24 cellular contexts compared by ENCODE assay signal in the genomic region with DNA sequence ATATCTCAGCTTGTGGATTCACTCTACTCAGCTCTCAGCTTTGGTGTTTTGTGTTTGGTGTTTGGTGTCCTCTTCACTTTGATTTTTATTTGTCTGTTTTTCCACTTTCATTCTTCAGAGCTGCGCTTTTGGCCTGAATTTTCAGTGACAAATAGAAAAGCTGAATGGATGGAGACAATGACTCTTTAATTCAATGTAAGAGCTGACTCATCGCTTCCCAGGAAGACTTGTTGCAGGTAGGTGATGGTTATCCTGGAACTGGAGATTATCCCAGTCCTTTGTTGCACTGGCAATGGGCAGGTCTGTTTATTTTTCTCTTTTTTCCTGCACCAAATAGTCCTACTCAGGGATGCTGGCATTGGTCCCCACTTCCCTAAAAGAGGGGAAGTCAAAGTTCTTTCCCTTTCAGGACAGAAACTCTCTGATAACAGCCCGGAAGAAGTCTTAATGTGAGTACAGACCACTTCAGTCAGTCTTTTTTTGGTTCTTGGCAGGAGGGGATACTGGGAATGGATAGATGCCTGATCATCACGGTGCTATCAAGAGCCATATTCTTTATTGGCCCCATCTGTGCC. TPM values are rescaled to one million over a fixed set of nuclear protein-coding genes. Genes with fewer than 3 reads are reported as not detected.
"Had no signal": no experiment of that assay in that cellular context is flagged by ENCODE, and none has a peak within 500 bp of the region (broad histone marks: within the 10 kb centered on the region; RNA-seq: fewer than 3 reads in every experiment).

No MANE protein-coding gene starts in this region.

- H3K9me3 ChIP-seq: heart right ventricle, lower lobe of right lung, uterus had no signal

- H3K9me3 Mint-ChIP-seq: activated CD8-positive, alpha-beta T cell treated with anti-CD3 and anti-CD28 coated beads for 36 hours; activated naive CD4-positive, alpha-beta T cell treated with anti-CD3 and anti-CD28 coated beads, Interleukin-2, amount 10 ng/mL, durations not matched to agents 7 days and 5 days; dendritic cell treated with granulocyte-macrophage colony-stimulating factor and Interleukin-4, amounts not matched to agents 40 ng/mL and 50 ng/mL, for 4 days; stimulated activated naive B cell treated with anti-CD40 and anti-IgM and Interleukin-4, amounts not matched to agents 10 μg/mL and 1 μg/mL and 100 μg/mL, for 72 hours had no signal

- ATAC-seq: activated CD8-positive, alpha-beta memory T cell treated with anti-CD3 and anti-CD28 coated beads, Interleukin-2, amount 10 ng/mL, durations not matched to agents 7 days and 5 days; activated CD8-positive, alpha-beta T cell treated with anti-CD3 and anti-CD28 coated beads for 36 hours; heart right ventricle; lower lobe of right lung; naive thymus-derived CD4-positive, alpha-beta T cell; stimulated activated naive B cell treated with anti-CD40 and anti-IgM and Interleukin-4, amounts not matched to agents 10 μg/mL and 1 μg/mL and 100 μg/mL, for 72 hours had no signal

- H3K4me3 ChIP-seq: heart right ventricle, lower lobe of right lung, uterus had no signal

- H3K27ac Mint-ChIP-seq: activated CD8-positive, alpha-beta memory T cell treated with anti-CD3 and anti-CD28 coated beads, Interleukin-2, amount 10 ng/mL, durations not matched to agents 7 days and 5 days; activated CD8-positive, alpha-beta T cell treated with anti-CD3 and anti-CD28 coated beads for 36 hours; activated naive CD4-positive, alpha-beta T cell treated with anti-CD3 and anti-CD28 coated beads, Interleukin-2, amount 10 ng/mL, durations not matched to agents 7 days and 5 days; dendritic cell treated with granulocyte-macrophage colony-stimulating factor and Interleukin-4, amounts not matched to agents 40 ng/mL and 50 ng/mL, for 4 days; naive thymus-derived CD4-positive, alpha-beta T cell; stimulated activated naive B cell treated with anti-CD40 and anti-IgM and Interleukin-4, amounts not matched to agents 10 μg/mL and 1 μg/mL and 100 μg/mL, for 72 hours had no signal

- H3K27ac ChIP-seq: heart right ventricle, lower lobe of right lung, uterus had no signal

- DNase-seq: activated CD4-positive, alpha-beta T cell treated with anti-CD3 and anti-CD28 coated beads for 4 hours; activated CD4-positive, CD25-positive, alpha-beta regulatory T cell; activated CD8-positive, alpha-beta memory T cell treated with anti-CD3 and anti-CD28 coated beads, Interleukin-2, amount 10 ng/mL, durations not matched to agents 7 days and 5 days; activated CD8-positive, alpha-beta T cell treated with anti-CD3 and anti-CD28 coated beads for 36 hours; activated effector memory CD4-positive, alpha-beta T cell treated with anti-CD3 and anti-CD28 coated beads, Interleukin-2, amount 50 U/mL, for 16 hours; activated naive CD4-positive, alpha-beta T cell treated with anti-CD3 and anti-CD28 coated beads, Interleukin-2, amount 10 ng/mL, durations not matched to agents 7 days and 5 days; activated T-cell treated with anti-CD3 and anti-CD28 coated beads for 4 hours; amygdala; effector CD4-positive, alpha-beta T cell; erythroblast; foreskin fibroblast; heart right ventricle; kidney; lower lobe of right lung; naive thymus-derived CD4-positive, alpha-beta T cell; retina; stimulated activated CD4-positive, alpha-beta T cell treated with anti-CD3 and anti-CD28 coated beads, Interleukin-2, amount 100 ng/mL, for 48 hours; stimulated activated CD8-positive, alpha-beta memory T cell treated with anti-CD3 and anti-CD28 coated beads, Interleukin-4, amount 100 ng/mL, for 48 hours; stimulated activated naive B cell treated with anti-CD40 and anti-IgM and Interleukin-4, amounts not matched to agents 10 μg/mL and 1 μg/mL and 100 μg/mL, for 72 hours; T1000; trophoblast cell; uterus had no signal

- H3K36me3 ChIP-seq: heart right ventricle, lower lobe of right lung, uterus had no signal

- FAIRE-seq: kidney had no signal

- H3K36me3 Mint-ChIP-seq: activated CD8-positive, alpha-beta memory T cell treated with anti-CD3 and anti-CD28 coated beads, Interleukin-2, amount 10 ng/mL, durations not matched to agents 7 days and 5 days; activated naive CD4-positive, alpha-beta T cell treated with anti-CD3 and anti-CD28 coated beads, Interleukin-2, amount 10 ng/mL, durations not matched to agents 7 days and 5 days had no signal

- H3K4me3 Mint-ChIP-seq: activated CD8-positive, alpha-beta memory T cell treated with anti-CD3 and anti-CD28 coated beads, Interleukin-2, amount 10 ng/mL, durations not matched to agents 7 days and 5 days; activated CD8-positive, alpha-beta T cell treated with anti-CD3 and anti-CD28 coated beads for 36 hours; activated naive CD4-positive, alpha-beta T cell treated with anti-CD3 and anti-CD28 coated beads, Interleukin-2, amount 10 ng/mL, durations not matched to agents 7 days and 5 days; dendritic cell treated with granulocyte-macrophage colony-stimulating factor and Interleukin-4, amounts not matched to agents 40 ng/mL and 50 ng/mL, for 4 days; naive thymus-derived CD4-positive, alpha-beta T cell; stimulated activated naive B cell treated with anti-CD40 and anti-IgM and Interleukin-4, amounts not matched to agents 10 μg/mL and 1 μg/mL and 100 μg/mL, for 72 hours had no signal

RNA-seq across cellular contexts. Expression of gene ISG20, which starts 30.1 kb away (rescaled TPM):
- total RNA-seq: temporal lobe had no signal
